11 cellular contexts compared by ENCODE assay signal in the genomic region with DNA sequence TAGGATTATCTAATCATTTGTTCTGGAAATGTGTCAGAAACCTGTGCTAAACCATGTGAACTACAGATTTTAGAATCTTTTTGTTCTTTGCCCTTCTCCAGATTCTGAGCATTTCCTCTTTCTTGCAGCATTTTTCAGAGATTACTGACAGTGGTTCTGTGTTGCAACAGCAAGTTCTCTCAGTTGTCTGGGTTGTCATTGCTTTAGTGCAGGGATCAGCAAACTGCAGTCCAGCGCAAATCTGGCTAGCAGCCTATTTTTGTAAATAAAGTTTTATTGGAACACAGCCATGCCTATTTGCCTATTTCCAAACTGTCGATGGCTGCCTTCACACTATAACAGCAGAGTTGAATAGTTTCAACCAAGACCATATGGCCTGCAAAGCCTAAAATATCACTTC.
DNase-seq lines count a peak whose midpoint lies in the region; ATAC-seq lines count a peak whose summit lies in the region.
"Had no signal": no experiment of that assay in that cellular context is flagged by ENCODE, and none has a peak within 500 bp of the region (broad histone marks: within the 10 kb centered on the region; RNA-seq: fewer than 3 reads in every experiment).

No MANE protein-coding gene starts in this region.

- H3K36me3 ChIP-seq in SK-N-MC (ENCODE audit: insufficient read depth, low read length): no peaks in the 10 kb centered on the region
- H3K36me3 ChIP-seq: BE2C, upper lobe of left lung had no signal

- H3K27ac Mint-ChIP-seq in activated naive CD4-positive, alpha-beta T cell treated with anti-CD3 and anti-CD28 coated beads for 36 hours: peak overlapping the region; percentile 17
- peak overlapping the region; percentile 8 for H3K27ac Mint-ChIP-seq in stimulated activated memory B cell treated with anti-CD40 and anti-IgM and Interleukin-4, amounts not matched to agents 10 μg/mL and 1 μg/mL and 100 μg/mL, for 72 hours

- CTCF ChIA-PET in activated naive CD4-positive, alpha-beta T cell treated with anti-CD3 and anti-CD28 coated beads for 36 hours (lab: Charles Lee): interaction anchor here (1.0 kb wide), 1 partner anchor 35 kb away, joined by 3 read pairs; no protein-coding TSS in a partner anchor

- H3K4me3 Mint-ChIP-seq in activated naive CD4-positive, alpha-beta T cell treated with anti-CD3 and anti-CD28 coated beads for 36 hours: no peak overlapping the region
- H3K4me3 Mint-ChIP-seq in stimulated activated memory B cell treated with anti-CD40 and anti-IgM and Interleukin-4, amounts not matched to agents 10 μg/mL and 1 μg/mL and 100 μg/mL, for 72 hours: no peak overlapping the region

- H3K9me3 ChIP-seq in SK-N-MC (ENCODE audit: low read depth, low read length): no peaks in the 10 kb centered on the region
- H3K9me3 ChIP-seq: BE2C, upper lobe of left lung had no signal

- intact Hi-C loops in activated naive CD4-positive, alpha-beta T cell treated with anti-CD3 and anti-CD28 coated beads for 36 hours (cut with micrococcal nuclease): loop anchor here (1.0 to 2.0 kb wide), 2 partner anchors 16 to 30 kb away; no protein-coding TSS in a partner anchor

- 0 out of 2 replicates have a peak overlapping the region, but pooled peaks have one; percentile 4 for H3K27ac ChIP-seq in SK-N-MC

- H3K9me3 Mint-ChIP-seq in activated naive CD4-positive, alpha-beta T cell treated with anti-CD3 and anti-CD28 coated beads for 36 hours: no peaks in the 10 kb centered on the region
- no peaks in the 10 kb centered on the region for H3K9me3 Mint-ChIP-seq in stimulated activated memory B cell treated with anti-CD40 and anti-IgM and Interleukin-4, amounts not matched to agents 10 μg/mL and 1 μg/mL and 100 μg/mL, for 72 hours

- no peak overlapping the region for H3K4me3 ChIP-seq in SK-N-MC
- H3K4me3 ChIP-seq: upper lobe of left lung had no signal

- DNase-seq in activated naive CD4-positive, alpha-beta T cell treated with anti-CD3 and anti-CD28 coated beads for 36 hours: peak; percentile 12
- DNase-seq in activated naive CD4-positive, alpha-beta T cell treated with Interleukin-2 at 50 U/mL for 16 hours: no peak
- DNase-seq in SK-N-MC (ENCODE audit: low read depth, low spot score) (no peak), fibroblast of gingiva (ENCODE audit: low read depth) (peak; percentile 63), NCI-H2227 treated with DMSO at 0.1 percent for 48 hours (lab: John Stamatoyannopoulos, UW) (no peak)
- DNase-seq: BE2C; stimulated activated CD4-positive, alpha-beta T cell treated with anti-CD3 and anti-CD28 coated beads, Interleukin-1b, Interleukin-23, amount 100 ng/mL, for 48 hours; upper lobe of left lung had no signal

- no peak for ATAC-seq in stimulated activated memory B cell treated with anti-CD40 and anti-IgM and Interleukin-4, amounts not matched to agents 10 μg/mL and 1 μg/mL and 100 μg/mL, for 72 hours
- ATAC-seq in HG02970 (IDR thresholded peaks at IDR 0.05; ENCODE audit: low FRiP score, unreplicated experiment) (no peak), HG02798 (IDR thresholded peaks at IDR 0.05; ENCODE audit: poor library complexity, unreplicated experiment) (no peak)

- no peaks in the 10 kb centered on the region for H3K27me3 Mint-ChIP-seq in activated naive CD4-positive, alpha-beta T cell treated with anti-CD3 and anti-CD28 coated beads for 36 hours (ENCODE audit: low read depth)
- no peaks in the 10 kb centered on the region for H3K27me3 Mint-ChIP-seq in stimulated activated memory B cell treated with anti-CD40 and anti-IgM and Interleukin-4, amounts not matched to agents 10 μg/mL and 1 μg/mL and 100 μg/mL, for 72 hours

- no peaks in the 10 kb centered on the region for H3K36me3 Mint-ChIP-seq in activated naive CD4-positive, alpha-beta T cell treated with anti-CD3 and anti-CD28 coated beads for 36 hours (ENCODE audit: low read depth)
- H3K36me3 Mint-ChIP-seq in stimulated activated memory B cell treated with anti-CD40 and anti-IgM and Interleukin-4, amounts not matched to agents 10 μg/mL and 1 μg/mL and 100 μg/mL, for 72 hours: no peaks in the 10 kb centered on the region

- peak overlapping the region; percentile 11 for H3K9ac ChIP-seq in SK-N-MC (ENCODE audit: insufficient read length)

- peaks cover 61% of the 10 kb centered on the region for H3K4me1 Mint-ChIP-seq in activated naive CD4-positive, alpha-beta T cell treated with anti-CD3 and anti-CD28 coated beads for 36 hours (ENCODE audit: low read depth)
- peaks cover 14% of the 10 kb centered on the region for H3K4me1 Mint-ChIP-seq in stimulated activated memory B cell treated with anti-CD40 and anti-IgM and Interleukin-4, amounts not matched to agents 10 μg/mL and 1 μg/mL and 100 μg/mL, for 72 hours

Comparison
In these comparisons a context has a peak if more than half of its experiments do, and no peak if none do; other contexts are left out.
1. DNase-seq: peak in activated naive CD4-positive, alpha-beta T cell treated with anti-CD3 and anti-CD28 coated beads for 36 hours (single experiment) and fibroblast of gingiva (single experiment); none in activated naive CD4-positive, alpha-beta T cell treated with Interleukin-2 at 50 U/mL for 16 hours (single experiment), SK-N-MC (single experiment) and NCI-H2227 treated with DMSO at 0.1 percent for 48 hours (single experiment).